In the genomic region with DNA sequence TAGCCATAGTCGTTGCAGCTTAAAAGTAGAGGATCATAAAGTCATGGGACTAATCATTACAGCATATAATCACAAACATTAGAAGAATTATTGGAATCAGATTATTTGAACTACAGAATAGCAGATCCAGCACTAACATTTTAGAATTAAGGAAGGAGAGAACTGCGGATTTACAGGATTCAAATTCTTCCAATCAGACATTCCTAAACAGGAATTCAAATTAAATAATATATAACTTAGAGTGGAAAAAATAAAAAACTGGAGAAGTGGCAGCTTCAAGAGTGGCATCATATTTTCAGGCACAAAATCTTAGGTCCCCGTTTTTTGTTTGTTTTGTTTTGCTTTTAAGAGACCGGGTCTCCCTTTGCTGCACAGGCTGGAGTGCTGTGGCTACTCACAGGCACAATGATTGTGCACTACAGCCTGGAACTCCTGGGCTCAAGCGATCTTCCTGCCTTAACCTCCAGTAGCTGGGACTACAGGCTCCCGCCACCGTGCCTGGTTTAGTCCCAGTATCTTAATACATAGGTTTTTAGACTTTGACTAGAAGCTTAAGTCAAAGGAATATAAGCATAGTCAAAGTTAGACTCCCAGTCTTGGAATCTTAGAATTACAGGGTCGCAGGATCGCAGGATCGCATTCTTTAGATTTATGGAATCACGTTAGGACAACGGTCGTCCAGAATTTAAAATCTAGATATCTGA, we compare ENCODE assay signal across 19 cellular contexts. TPM values are rescaled to one million over a fixed set of nuclear protein-coding genes. Genes with fewer than 3 reads are reported as not detected.
DNase-seq lines count a peak whose midpoint lies in the region; ATAC-seq and TF ChIP-seq lines count a peak whose summit lies in the region.
"Had no signal": no experiment of that assay in that cellular context is flagged by ENCODE, and none has a peak within 500 bp of the region (broad histone marks: within the 10 kb centered on the region; RNA-seq: fewer than 3 reads in every experiment).

No MANE protein-coding gene starts in this region.

- no peak overlapping the region for H3K4me3 ChIP-seq in endodermal cell (ENCODE audit: low read length)
- H3K4me3 ChIP-seq: SK-N-MC had no signal

- 15 to 17% methylated on average over 7 to 12 of the region's 13 CpGs for WGBS in endodermal cell (ENCODE audit: insufficient coverage in 1 of 2, insufficient read length in 1 of 2), 2 experiments

- TF ChIP-seq CTCF in endodermal cell (conservative IDR thresholded peaks at IDR 0.05): no peak

- H3K27ac ChIP-seq in endodermal cell (ENCODE audit: low read depth, low read length): no peak overlapping the region
- H3K27ac ChIP-seq: C4-2B, SK-N-MC had no signal

- H3K27ac Mint-ChIP-seq in IgD-negative memory B cell (peak overlapping the region in 2 of 3 donors; percentile 10 to 61), endodermal cell (no peak overlapping the region)
- H3K27ac Mint-ChIP-seq in stimulated activated memory B cell treated with anti-CD40 and anti-IgM and Interleukin-4, amounts not matched to agents 10 μg/mL and 1 μg/mL and 100 μg/mL, for 72 hours: no peak overlapping the region

- no peaks in the 10 kb centered on the region for H3K36me3 Mint-ChIP-seq in IgD-negative memory B cell
- no peaks in the 10 kb centered on the region for H3K36me3 Mint-ChIP-seq in endodermal cell (ENCODE audit: low read depth)
- H3K36me3 Mint-ChIP-seq in stimulated activated memory B cell treated with anti-CD40 and anti-IgM and Interleukin-4, amounts not matched to agents 10 μg/mL and 1 μg/mL and 100 μg/mL, for 72 hours: no peaks in the 10 kb centered on the region

- peaks cover 100% of the 10 kb centered on the region for H3K27me3 ChIP-seq in endodermal cell (ENCODE audit: control insufficient read depth, insufficient read depth, low read length, poor library complexity, severe bottlenecking)

- H3K4me3 Mint-ChIP-seq in IgD-negative memory B cell (peak overlapping the region in 1 of 4 donors; percentile 84), endodermal cell (no peak overlapping the region)
- peak overlapping the region; percentile 26 for H3K4me3 Mint-ChIP-seq in stimulated activated memory B cell treated with anti-CD40 and anti-IgM and Interleukin-4, amounts not matched to agents 10 μg/mL and 1 μg/mL and 100 μg/mL, for 72 hours

- peak; percentile 8 for DNase-seq in NCI-H82 (lab: John Stamatoyannopoulos, UW)
- DNase-seq in NCI-H82 treated with DMSO at 0.1 percent for 48 hours (lab: John Stamatoyannopoulos, UW; ENCODE audit: unreplicated experiment): no peak
- peak; percentile 44 for DNase-seq in endodermal cell
- no peak for DNase-seq in NOMO-1 treated with DMSO at 0.1 percent for 48 hours (lab: John Stamatoyannopoulos, UW; ENCODE audit: unreplicated experiment)
- no peak for DNase-seq in NCI-H2029 treated with DMSO at 0.1 percent for 48 hours (lab: John Stamatoyannopoulos, UW)
- DNase-seq: 8988T, DMS79 treated with DMSO at 0.1 percent for 48 hours, GF-D8, GOT3, MV-4-11, NCI-H1417 treated with DMSO at 0.1 percent for 48 hours, NCI-H2081, NCI-H526 had no signal

- ATAC-seq in stimulated activated memory B cell treated with anti-CD40 and anti-IgM and Interleukin-4, amounts not matched to agents 10 μg/mL and 1 μg/mL and 100 μg/mL, for 72 hours: no peak
- no peak for ATAC-seq in HG02970 (IDR thresholded peaks at IDR 0.05; ENCODE audit: low FRiP score, unreplicated experiment)
- ATAC-seq: Right ventricle myocardium inferior had no signal

- H3K9ac ChIP-seq in endodermal cell (ENCODE audit: extremely low read depth, low read length, poor library complexity, severe bottlenecking): no peak overlapping the region

- peaks cover 75% of the 10 kb centered on the region for H3K27me3 Mint-ChIP-seq in IgD-negative memory B cell
- peaks cover 93% of the 10 kb centered on the region for H3K27me3 Mint-ChIP-seq in endodermal cell (ENCODE audit: insufficient read depth)
- H3K27me3 Mint-ChIP-seq in stimulated activated memory B cell treated with anti-CD40 and anti-IgM and Interleukin-4, amounts not matched to agents 10 μg/mL and 1 μg/mL and 100 μg/mL, for 72 hours: peaks cover 90% of the 10 kb centered on the region

- peaks cover 6 to 33% (median 12%) of the 10 kb centered on the region in 3 donors for H3K4me1 Mint-ChIP-seq in IgD-negative memory B cell
- H3K4me1 Mint-ChIP-seq in endodermal cell: peaks cover 9% of the 10 kb centered on the region
- H3K4me1 Mint-ChIP-seq in stimulated activated memory B cell treated with anti-CD40 and anti-IgM and Interleukin-4, amounts not matched to agents 10 μg/mL and 1 μg/mL and 100 μg/mL, for 72 hours: peaks cover 32% of the 10 kb centered on the region

- H3K36me3 ChIP-seq in endodermal cell (ENCODE audit: control insufficient read depth, insufficient read depth, low read length): no peaks in the 10 kb centered on the region

- peaks cover 0 to under 1% (median 0%) of the 10 kb centered on the region in 3 donors for H3K9me3 Mint-ChIP-seq in IgD-negative memory B cell
- H3K9me3 Mint-ChIP-seq in endodermal cell: no peaks in the 10 kb centered on the region
- no peaks in the 10 kb centered on the region for H3K9me3 Mint-ChIP-seq in stimulated activated memory B cell treated with anti-CD40 and anti-IgM and Interleukin-4, amounts not matched to agents 10 μg/mL and 1 μg/mL and 100 μg/mL, for 72 hours

- peaks cover 5% of the 10 kb centered on the region for H3K4me1 ChIP-seq in endodermal cell (ENCODE audit: control insufficient read depth, insufficient read depth, low read length)

- no peaks in the 10 kb centered on the region for H3K9me3 ChIP-seq in endodermal cell (ENCODE audit: control insufficient read depth, low read length)

RNA-seq across cellular contexts. Expression of gene FOXE1, which starts 2.1 kb away (rescaled TPM):
- not detected for polyA plus RNA-seq in IgD-negative memory B cell
- not detected for total RNA-seq in endodermal cell
- not detected for polyA plus RNA-seq in endodermal cell (2013, experiment 1 of 2)
- polyA plus RNA-seq in endodermal cell (2013, experiment 2 of 2): 0.21 TPM
- total RNA-seq: Right ventricle myocardium inferior had no signal

Comparison
In these comparisons a context has a peak if more than half of its experiments do, and no peak if none do; other contexts are left out.
1. DNase-seq: peak in NCI-H82 (single experiment) and endodermal cell (single experiment); none in NCI-H82 treated with DMSO at 0.1 percent for 48 hours (single experiment), NOMO-1 treated with DMSO at 0.1 percent for 48 hours (single experiment) and NCI-H2029 treated with DMSO at 0.1 percent for 48 hours (single experiment).
2. H3K27ac Mint-ChIP-seq: peak in IgD-negative memory B cell (2 of 3); none in endodermal cell (single experiment) and stimulated activated memory B cell treated with anti-CD40 and anti-IgM and Interleukin-4, amounts not matched to agents 10 μg/mL and 1 μg/mL and 100 μg/mL, for 72 hours (single experiment).